1 cellular context compared by ENCODE assay signal in genomic region chr20:14951105-14951504, GRCh38.
TF ChIP-seq lines count a peak whose summit lies in the region.

No MANE protein-coding gene starts in this region.

TF ChIP-seq in H1, 55 proteins besides CTCF, POLR2A, EP300 and RAD21 (continued from another document):
- TF ChIP-seq CHD7 (IDR thresholded peaks at IDR 0.05; ENCODE audit: insufficient replicate concordance, low read length) (no peak), E2F6 (IDR thresholded peaks at IDR 0.05) (no peak), CREB1 (IDR thresholded peaks at IDR 0.05) (no peak), SP4 (IDR thresholded peaks at IDR 0.05; ENCODE audit: low read length) (no peak), ASH2L (IDR thresholded peaks at IDR 0.05; ENCODE audit: low read length) (no peak), NANOG (IDR thresholded peaks at IDR 0.05; ENCODE audit: insufficient read depth, low read depth, low read length, poor library complexity, severe bottlenecking) (no peak), CHD2 (IDR thresholded peaks at IDR 0.05; ENCODE audit: low read length) (no peak), SP1 (IDR thresholded peaks at IDR 0.05; ENCODE audit: low read depth, low read length) (no peak), BRCA1 (IDR thresholded peaks at IDR 0.05; ENCODE audit: low read depth, low read length) (no peak), CBX8 (IDR thresholded peaks at IDR 0.05; ENCODE audit: borderline replicate concordance, low read depth, low read length) (no peak)
